In the genomic region with DNA sequence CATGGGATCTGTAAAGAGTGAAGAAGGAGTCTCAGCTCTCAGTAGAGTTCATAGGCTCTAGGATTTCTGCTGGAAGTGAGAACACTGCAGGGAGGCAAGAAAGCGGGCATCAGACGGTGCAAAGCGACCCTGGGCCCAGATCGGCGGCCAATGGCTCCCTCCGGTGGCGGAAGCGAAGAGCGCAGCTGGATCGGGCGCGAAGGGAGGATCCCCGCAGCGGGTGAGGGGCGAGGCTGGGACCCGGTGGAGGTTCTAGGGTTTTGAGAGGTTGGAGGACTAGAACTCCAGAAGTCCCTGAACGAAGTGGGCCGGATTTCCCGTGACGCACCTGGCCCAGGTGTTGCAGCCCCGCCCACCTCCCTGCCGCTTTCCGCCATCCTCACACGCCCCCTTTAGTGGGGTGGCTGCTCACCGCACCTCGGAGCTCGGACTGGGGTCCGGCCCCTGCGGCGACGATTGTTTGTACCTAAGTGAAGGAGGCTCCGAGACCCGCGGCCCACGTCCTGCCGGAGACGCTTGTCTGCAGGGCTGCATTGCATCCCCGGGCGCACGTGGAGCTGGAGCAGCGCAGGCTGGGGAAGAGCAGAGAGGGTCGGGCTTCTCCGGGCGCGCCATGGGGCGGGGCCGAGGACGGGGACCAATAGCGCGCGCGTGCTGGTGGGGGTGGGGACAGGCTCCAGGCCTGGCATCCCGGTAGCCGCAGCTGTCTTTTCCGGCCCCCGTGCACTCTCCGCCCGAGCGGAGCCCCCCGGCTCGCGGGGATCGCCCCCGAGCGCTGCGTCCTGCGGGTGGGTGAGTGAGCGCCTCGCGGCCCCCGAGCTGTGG, we compare ENCODE assay signal across 8 cellular contexts. TPM values are rescaled to one million over a fixed set of nuclear protein-coding genes. Genes with fewer than 3 reads are reported as not detected.
DNase-seq lines count a peak whose midpoint lies in the region; ATAC-seq, FAIRE-seq and TF ChIP-seq lines count a peak whose summit lies in the region.

Gene SLC12A9 (plus strand): TSS at position 666 of the 825 bp plus-strand sequence. CDS start 1,485 bp downstream, outside the sequence.

- TF ChIP-seq POLR2A in esophagus squamous epithelium (IDR thresholded peaks at IDR 0.05): peak in 2 of 4 donors; percentile 31 to 60

- peak within 1 kb of the TSS; percentile 47 for H3K4me2 ChIP-seq in KMS-11

- ATAC-seq in GM21576 (IDR thresholded peaks at IDR 0.05; ENCODE audit: unreplicated experiment): peak; percentile 82

- no peaks in the 10 kb centered on the region for H4K20me1 ChIP-seq in KMS-11 (ENCODE audit: insufficient read depth)

- H2AFZ ChIP-seq in KMS-11 (ENCODE audit: low read depth): peak within 1 kb of the TSS; percentile 98

- no peaks in the 10 kb centered on the region; the same call in 1 of the 2 replicates for H3K27me3 ChIP-seq in KMS-11 (ENCODE audit: insufficient read depth, low read depth)
- H3K27me3 ChIP-seq in esophagus squamous epithelium: no peaks in the 10 kb centered on the region

- peaks cover 5% of the 10 kb centered on the region; the same call in 1 of the 2 replicates for H3K79me2 ChIP-seq in KMS-11 (ENCODE audit: insufficient read depth, low read depth)

- H3K9me3 ChIP-seq in esophagus squamous epithelium: no peaks in the 10 kb centered on the region

- H3K4me3 ChIP-seq in KMS-11 (IDR thresholded peaks at IDR 0.05; ENCODE audit: insufficient read depth, low read depth, low read length): no peak within 1 kb of the TSS
- peak within 1 kb of the TSS; percentile 62 to 91 (median 80) for H3K4me3 ChIP-seq in esophagus squamous epithelium

- H3K9ac ChIP-seq in KMS-11: peak within 1 kb of the TSS; percentile 49; the same call in 1 of the 2 replicates

- TF ChIP-seq CTCF in KMS-11 (conservative IDR thresholded peaks at IDR 0.05; ENCODE audit: low read depth, low read length) (peak; percentile 94), esophagus squamous epithelium (IDR thresholded peaks at IDR 0.05) (peak; percentile 88 to 95 (median 92))

- FAIRE-seq in RCC 7860 (lab: Jason Lieb, UNC): peak; percentile 14

- intact Hi-C loops in esophagus squamous epithelium (cut with DNase I): loop anchor here (5.0 kb wide), 1 partner anchor 55 kb away; no protein-coding TSS in a partner anchor

- no peak within 1 kb of the TSS for H3K27ac ChIP-seq in KMS-11
- peak within 1 kb of the TSS; percentile 70 to 87 (median 80) for H3K27ac ChIP-seq in esophagus squamous epithelium

- WGBS in esophagus squamous epithelium, 2 donors: 0% methylated on average over 21 of the region's 71 CpGs; no CpG with 5 or more reads in 1 of the 2 donors

- H3K36me3 ChIP-seq in KMS-11 (ENCODE audit: insufficient read depth) (no peaks in the 10 kb centered on the region), esophagus squamous epithelium (peaks cover 0 to 23% (median 0%) of the 10 kb centered on the region in 3 donors)

- H3K4me1 ChIP-seq in KMS-11 (ENCODE audit: low read depth, poor library complexity, severe bottlenecking): peaks cover 4% of the 10 kb centered on the region
- peaks cover 17 to 34% (median 18%) of the 10 kb centered on the region in 3 donors for H3K4me1 ChIP-seq in esophagus squamous epithelium

- DNase-seq in DMS114 treated with DMSO at 0.1 percent for 48 hours (lab: John Stamatoyannopoulos, UW; ENCODE audit: unreplicated experiment) (peak; percentile 75), RCC 7860 (ENCODE audit: low spot score) (peak; percentile 78), esophagus squamous epithelium (lab: John Stamatoyannopoulos, UW) (peak; percentile 52), myocyte (ENCODE audit: low read depth) (peak; percentile 95)
- peak; percentile 91 to 93 for DNase-seq in activated T-cell treated with anti-CD3 and anti-CD28 coated beads, Interleukin-2, amount 50 U/mL, for 48 hours
- peak; percentile 59 to 80 for DNase-seq in stimulated activated CD8-positive, alpha-beta memory T cell treated with anti-CD3 and anti-CD28 coated beads, Interleukin-7, amount 100 ng/mL, for 4 hours (ENCODE audit: low read depth in 2 of 2)

RNA-seq across cellular contexts. Expression of gene SLC12A9, which starts in this region (rescaled TPM):
- total RNA-seq in esophagus squamous epithelium: 10 to 100 TPM in 3 of 4 donors, 1 to 10 TPM in 1; 9.9 to 19.6 (median 17.3) TPM
- 13.4 and 23.8 TPM in 2 replicates for total RNA-seq in myocyte
- 23.6 TPM for polyA plus RNA-seq in myocyte (2012)
